In genomic region chr18:75044296-75044695, GRCh38 we compare ENCODE assay signal across 24 cellular contexts.
A peak's percentile ranks its signal among the peaks of the same experiment; 100 is the strongest.
DNase-seq lines count a peak whose midpoint lies in the region; ATAC-seq, FAIRE-seq and TF ChIP-seq lines count a peak whose summit lies in the region.
"Had no signal": no experiment of that assay in that cellular context is flagged by ENCODE, and none has a peak within 500 bp of the region (broad histone marks: within the 10 kb centered on the region; RNA-seq: fewer than 3 reads in every experiment).

No MANE protein-coding gene starts in this region.

- H3K4me2 ChIP-seq in astrocyte (ENCODE audit: low read length), result no peak overlapping the region
- H3K4me2 ChIP-seq: A549; BLaER1 treated with 17β-estradiol and CSF1 and Interleukin-3, amounts not matched to agents 10 nM and 100 nM had no signal

- H3K4me1 Mint-ChIP-seq in astrocyte (ENCODE audit: low read depth, unreplicated experiment), result no peaks in the 10 kb centered on the region
- H3K4me1 Mint-ChIP-seq: CD14-positive monocyte; CD8-positive, alpha-beta memory T cell had no signal

- ATAC-seq in right cardiac atrium (no peak), upper lobe of right lung (peak; percentile 57), GM21825 (IDR thresholded peaks at IDR 0.05; ENCODE audit: unreplicated experiment) (no peak)
- ATAC-seq: A549 had no signal

- H3K27me3 Mint-ChIP-seq in astrocyte (ENCODE audit: low read depth, unreplicated experiment), result no peaks in the 10 kb centered on the region
- H3K27me3 Mint-ChIP-seq: CD4-positive, alpha-beta T cell; CD8-positive, alpha-beta memory T cell had no signal

- intact Hi-C loops in left ventricle myocardium inferior (cut with micrococcal nuclease) (no loop called here), right cardiac atrium (cut with DNase I) (no loop called here), upper lobe of right lung (cut with DNase I) (no loop called here), kidney (cut with DNase I) (no loop called here)

- FAIRE-seq in astrocyte (lab: Jason Lieb, UNC), result peak; percentile 9
- no peak for FAIRE-seq in kidney (lab: Jason Lieb, UNC)
- FAIRE-seq: A549, GM12891, GM18507, H1 had no signal

- no peaks in the 10 kb centered on the region for H3K79me2 ChIP-seq in astrocyte (ENCODE audit: insufficient read depth, low read length)

- H3K9me3 Mint-ChIP-seq in astrocyte (ENCODE audit: unreplicated experiment), result no peaks in the 10 kb centered on the region
- H3K9me3 Mint-ChIP-seq: CD4-positive, alpha-beta T cell; CD8-positive, alpha-beta memory T cell had no signal

- H3K27ac ChIP-seq in left ventricle myocardium inferior (replicated peaks), result peak overlapping the region; percentile 55
- H3K27ac ChIP-seq in right cardiac atrium (ENCODE audit: low read length), result no peak overlapping the region
- H3K27ac ChIP-seq in astrocyte (ENCODE audit: low read depth, low read length), result no peak overlapping the region
- no peak overlapping the region for H3K27ac ChIP-seq in upper lobe of right lung
- no peak overlapping the region for H3K27ac ChIP-seq in kidney (ENCODE audit: low read depth in 2 of 2, low read length in 2 of 2)
- H3K27ac ChIP-seq: A549; BLaER1 treated with 17β-estradiol and CSF1 and Interleukin-3, amounts not matched to agents 10 nM and 100 nM; GM23248 had no signal

- H3K9ac ChIP-seq in astrocyte (ENCODE audit: low read length) (no peak overlapping the region), kidney (ENCODE audit: low read length in 2 of 2) (no peak overlapping the region)
- H3K9ac ChIP-seq: BLaER1 treated with 17β-estradiol and CSF1 and Interleukin-3, amounts not matched to agents 10 nM and 100 nM; GM23248 had no signal

- no peak for DNase-seq in left ventricle myocardium inferior
- no peak for DNase-seq in right cardiac atrium
- DNase-seq in astrocyte (ENCODE audit: low read depth), result no peak
- DNase-seq in upper lobe of right lung, result no peak
- DNase-seq in kidney, result no peak
- DNase-seq: 8988T; ACHN; AML-193; BE2C; CD4-positive, alpha-beta T cell; CD8-positive, alpha-beta memory T cell; DMS53; DMS79 treated with DMSO at 0.1 percent for 48 hours; GF-D8; GM23248; H7; HCEC 1CT had no signal

- no peaks in the 10 kb centered on the region for H4K20me1 ChIP-seq in astrocyte (ENCODE audit: insufficient read depth, low read length)
- H4K20me1 ChIP-seq: BLaER1 treated with 17β-estradiol and CSF1 and Interleukin-3, amounts not matched to agents 10 nM and 100 nM had no signal

- H3K4me1 ChIP-seq in left ventricle myocardium inferior (peaks cover 28% of the 10 kb centered on the region), right cardiac atrium (ENCODE audit: control insufficient read depth, insufficient read depth, low read length) (no peaks in the 10 kb centered on the region), astrocyte (ENCODE audit: insufficient read depth, low read length) (no peaks in the 10 kb centered on the region), upper lobe of right lung (no peaks in the 10 kb centered on the region), kidney (ENCODE audit: control insufficient read depth in 1 of 2, insufficient read depth in 1 of 2, low read depth in 1 of 2, low read length in 2 of 2) (no peaks in the 10 kb centered on the region)
- H3K4me1 ChIP-seq: A549, BE2C had no signal

- no peak overlapping the region for H2AFZ ChIP-seq in astrocyte (ENCODE audit: low read depth, low read length)
- H2AFZ ChIP-seq: GM23248 had no signal

- H3K4me3 ChIP-seq in left ventricle myocardium inferior (no peak overlapping the region), right cardiac atrium (ENCODE audit: low read length) (no peak overlapping the region), astrocyte (ENCODE audit: insufficient read depth, low read depth, low read length) (no peak overlapping the region), upper lobe of right lung (no peak overlapping the region), kidney (ENCODE audit: low read length in 2 of 2) (no peak overlapping the region)
- H3K4me3 ChIP-seq: A549; BLaER1 treated with 17β-estradiol and CSF1 and Interleukin-3, amounts not matched to agents 10 nM and 100 nM; GM23248 had no signal

- no peak for TF ChIP-seq CTCF in left ventricle myocardium inferior (IDR thresholded peaks at IDR 0.05; ENCODE audit: borderline replicate concordance)
- TF ChIP-seq CTCF in astrocyte (IDR thresholded peaks at IDR 0.05; ENCODE audit: insufficient read depth, low read depth, low read length), result no peak
- no peak for TF ChIP-seq CTCF in upper lobe of right lung (IDR thresholded peaks at IDR 0.05)
- TF ChIP-seq CTCF in kidney (IDR thresholded peaks at IDR 0.05; ENCODE audit: borderline replicate concordance, extremely low read depth, insufficient read depth), result no peak

- H3K36me3 ChIP-seq in left ventricle myocardium inferior, result no peaks in the 10 kb centered on the region
- no peaks in the 10 kb centered on the region for H3K36me3 ChIP-seq in astrocyte (ENCODE audit: insufficient read depth, low read length)
- H3K36me3 ChIP-seq in upper lobe of right lung, result no peaks in the 10 kb centered on the region
- H3K36me3 ChIP-seq in kidney (ENCODE audit: control insufficient read depth in 1 of 2, insufficient read depth in 2 of 2, low read length in 2 of 2), result no peaks in the 10 kb centered on the region
- H3K36me3 ChIP-seq: BE2C had no signal

- 91% methylated on average over 9 of the region's 9 CpGs for WGBS in right cardiac atrium

- no peak overlapping the region for H3K27ac Mint-ChIP-seq in astrocyte (ENCODE audit: unreplicated experiment)
- H3K27ac Mint-ChIP-seq: CD14-positive monocyte; CD4-positive, alpha-beta T cell; CD8-positive, alpha-beta memory T cell had no signal

- H3K36me3 Mint-ChIP-seq in astrocyte (ENCODE audit: low read depth, unreplicated experiment), result peaks cover 2% of the 10 kb centered on the region

- H3K9me3 ChIP-seq in left ventricle myocardium inferior (replicated peaks), result no peaks in the 10 kb centered on the region
- no peaks in the 10 kb centered on the region for H3K9me3 ChIP-seq in right cardiac atrium (ENCODE audit: control insufficient read depth, low read length)
- no peaks in the 10 kb centered on the region for H3K9me3 ChIP-seq in astrocyte (ENCODE audit: insufficient read depth, low read depth, low read length)
- no peaks in the 10 kb centered on the region for H3K9me3 ChIP-seq in upper lobe of right lung
- H3K9me3 ChIP-seq in kidney (ENCODE audit: control insufficient read depth in 1 of 2, low read length in 2 of 2), result no peaks in the 10 kb centered on the region
- H3K9me3 ChIP-seq: A549, BE2C had no signal

- H3K27me3 ChIP-seq in left ventricle myocardium inferior (ENCODE audit: low read depth) (no peaks in the 10 kb centered on the region), right cardiac atrium (ENCODE audit: control insufficient read depth, insufficient read depth) (no peaks in the 10 kb centered on the region), astrocyte (ENCODE audit: insufficient read depth, low read length) (no peaks in the 10 kb centered on the region), upper lobe of right lung (no peaks in the 10 kb centered on the region)
- H3K27me3 ChIP-seq: BE2C; BLaER1 treated with 17β-estradiol and CSF1 and Interleukin-3, amounts not matched to agents 10 nM and 100 nM had no signal

- H3K4me3 Mint-ChIP-seq in astrocyte (ENCODE audit: unreplicated experiment), result no peak overlapping the region
- H3K4me3 Mint-ChIP-seq: CD14-positive monocyte; CD4-positive, alpha-beta T cell; CD8-positive, alpha-beta memory T cell had no signal
